Comparison of ENCODE assay signal across 10 cellular contexts in the genomic region with DNA sequence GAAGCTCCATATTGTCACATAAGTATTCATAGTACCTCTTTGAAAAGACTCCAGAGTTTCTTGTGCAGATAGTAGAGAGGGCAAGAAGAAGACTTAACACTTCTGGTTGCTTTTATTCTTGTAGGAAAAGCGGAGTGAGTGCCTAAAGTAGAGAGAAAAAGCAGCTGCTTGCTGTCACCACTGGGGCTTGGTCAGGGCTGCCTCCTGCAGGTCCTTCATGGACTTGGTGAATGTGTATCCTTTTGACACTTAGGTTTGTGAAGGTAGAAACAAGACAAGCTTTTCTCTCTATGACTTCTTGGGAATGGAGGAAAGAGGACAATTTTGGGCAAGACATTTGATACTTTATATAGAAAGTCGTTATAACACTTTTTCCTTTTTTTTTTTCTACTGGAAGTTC.
DNase-seq lines count a peak whose midpoint lies in the region; ATAC-seq, FAIRE-seq and TF ChIP-seq lines count a peak whose summit lies in the region.
"Had no signal": no experiment of that assay in that cellular context is flagged by ENCODE, and none has a peak within 500 bp of the region (broad histone marks: within the 10 kb centered on the region; RNA-seq: fewer than 3 reads in every experiment).

No MANE protein-coding gene starts in this region.

- no peak for TF ChIP-seq EP300 in GM12878 (IDR thresholded peaks at IDR 0.05; ENCODE audit: borderline replicate concordance in 1 of 2, control insufficient read depth in 1 of 2, low read depth in 2 of 2, low read length in 2 of 2)

- POLR2A ChIA-PET in GM10248 (lab: Yijun Ruan, JAX) (no interaction called here), GM12878 (lab: Charles Lee) (interaction anchor here (0.7 kb wide), 1 partner anchor 173 kb away, joined by 7 read pairs; no protein-coding TSS in a partner anchor)

- CTCF ChIA-PET in GM10248 (lab: Yijun Ruan, JAX): interaction anchor here (0.9 to 1.6 kb wide), 9 partner anchors 9 to 833 kb away, joined by 3 to 9 read pairs (median 4); no protein-coding TSS in a partner anchor
- CTCF ChIA-PET in GM12878 (lab: Yijun Ruan, JAX): interaction anchor here (0.9 to 2.4 kb wide), 6 partner anchors 103 to 834 kb away, joined by 3 to 10 read pairs (median 4); no protein-coding TSS in a partner anchor

- TF ChIP-seq CTCF in GM10248 (IDR thresholded peaks at IDR 0.05; ENCODE audit: control extremely low read depth, extremely low read depth, low read depth, missing control alignments) (peak; percentile 29), GM12878 (IDR thresholded peaks at IDR 0.05 in 2 of 3, conservative IDR thresholded peaks at IDR 0.05 in 1 of 3; ENCODE audit: control insufficient read depth in 2 of 3, extremely low read depth in 1 of 3, insufficient read depth in 1 of 3, low read depth in 3 of 3, low read length in 3 of 3) (peak; percentile 22 to 46 (median 25); a peak in 3 of 6 replicates), neural crest cell (conservative IDR thresholded peaks at IDR 0.05) (peak; percentile 46)

- H3K27me3 Mint-ChIP-seq in neural crest cell (ENCODE audit: low read depth): no peaks in the 10 kb centered on the region
- peaks cover 0 to 9% of the 10 kb centered on the region in 2 donors for H3K27me3 Mint-ChIP-seq in natural killer cell treated with Interleukin-12 subunit alpha and Interleukin-12 subunit beta and Interleukin-15 and Interleukin-18, amount 100 ng/mL, for 72 hours

- BruUV-seq in GM12878 (replicated peaks; lab: Mats Ljungman, UMichigan): no TSS peak

- peak; percentile 49 for ATAC-seq in HG02798 (IDR thresholded peaks at IDR 0.05; ENCODE audit: poor library complexity, unreplicated experiment)
- ATAC-seq in GM12878: peak; percentile 59; the same call in 2 of the 3 replicates
- no peak for ATAC-seq in natural killer cell treated with Interleukin-12 subunit alpha and Interleukin-12 subunit beta and Interleukin-15 and Interleukin-18, amount 100 ng/mL, for 72 hours
- ATAC-seq: stimulated activated naive CD8-positive, alpha-beta T cell treated with anti-CD3 and anti-CD28 coated beads, Interleukin-15, amount 100 ng/mL, for 72 hours had no signal

- TF ChIP-seq RAD21 in GM12878 (IDR thresholded peaks at IDR 0.05; ENCODE audit: insufficient read depth, low read depth, low read length): peak; percentile 59

- H2AFZ ChIP-seq in GM12878 (ENCODE audit: control insufficient read depth, low read depth, low read length): no peak overlapping the region

- H3K27me3 ChIP-seq in GM12878 (replicated peaks in 1 of 2; ENCODE audit: control insufficient read depth in 2 of 2, insufficient read depth in 2 of 2, low read length in 1 of 2): peaks cover 0 to 7% of the 10 kb centered on the region in 2 experiments; a peak in 1 of 4 replicates

- no peaks in the 10 kb centered on the region for H3K9me3 Mint-ChIP-seq in neural crest cell
- H3K9me3 Mint-ChIP-seq in natural killer cell treated with Interleukin-12 subunit alpha and Interleukin-12 subunit beta and Interleukin-15 and Interleukin-18, amount 100 ng/mL, for 72 hours: no peaks in the 10 kb centered on the region
- H3K9me3 Mint-ChIP-seq: stimulated activated naive CD8-positive, alpha-beta T cell treated with anti-CD3 and anti-CD28 coated beads, Interleukin-15, amount 100 ng/mL, for 72 hours had no signal

- H3K27ac Mint-ChIP-seq in neural crest cell (ENCODE audit: unreplicated experiment): no peak overlapping the region
- H3K27ac Mint-ChIP-seq in natural killer cell treated with Interleukin-12 subunit alpha and Interleukin-12 subunit beta and Interleukin-15 and Interleukin-18, amount 100 ng/mL, for 72 hours: no peak overlapping the region
- H3K27ac Mint-ChIP-seq: stimulated activated naive CD8-positive, alpha-beta T cell treated with anti-CD3 and anti-CD28 coated beads, Interleukin-15, amount 100 ng/mL, for 72 hours had no signal

- TF ChIP-seq POLR2A in GM12878 (IDR thresholded peaks at IDR 0.05; ENCODE audit: low read depth, low read length): no peak

- intact Hi-C loops in GM12878 (cut with micrococcal nuclease; ENCODE audit: unreplicated experiment): loop anchor here (1.0 to 5.0 kb wide), 2 partner anchors 647 to 794 kb away; no protein-coding TSS in a partner anchor

- H3K4me1 Mint-ChIP-seq in neural crest cell: no peaks in the 10 kb centered on the region
- H3K4me1 Mint-ChIP-seq in natural killer cell treated with Interleukin-12 subunit alpha and Interleukin-12 subunit beta and Interleukin-15 and Interleukin-18, amount 100 ng/mL, for 72 hours (ENCODE audit: low read depth in 2 of 2): no peaks in the 10 kb centered on the region
- H3K4me1 Mint-ChIP-seq: stimulated activated naive CD8-positive, alpha-beta T cell treated with anti-CD3 and anti-CD28 coated beads, Interleukin-15, amount 100 ng/mL, for 72 hours had no signal

- H3K9ac ChIP-seq in GM12878 (ENCODE audit: control insufficient read depth, insufficient read depth, low read length): no peak overlapping the region

- H3K9me3 ChIP-seq in GM12878 (replicated peaks; ENCODE audit: control insufficient read depth, insufficient read depth, low read length): no peaks in the 10 kb centered on the region

- no peak overlapping the region for H3K4me3 ChIP-seq in GM12878

- RAD21 ChIA-PET in GM12878 (lab: Charles Lee; ENCODE audit: unreplicated experiment): interaction anchor here (1.2 to 1.3 kb wide), 3 partner anchors 645 to 796 kb away, joined by 3 to 7 read pairs (median 3); no protein-coding TSS in a partner anchor

- in situ Hi-C loops in GM12878 (cut with MboI): no loop called here

- no peak overlapping the region for H3K4me3 Mint-ChIP-seq in neural crest cell
- no peak overlapping the region for H3K4me3 Mint-ChIP-seq in natural killer cell treated with Interleukin-12 subunit alpha and Interleukin-12 subunit beta and Interleukin-15 and Interleukin-18, amount 100 ng/mL, for 72 hours
- H3K4me3 Mint-ChIP-seq: stimulated activated naive CD8-positive, alpha-beta T cell treated with anti-CD3 and anti-CD28 coated beads, Interleukin-15, amount 100 ng/mL, for 72 hours had no signal

- WGBS in GM12878 (ENCODE audit: insufficient coverage, insufficient replicate concordance, low lambda C conversion rate, missing lambda C conversion rate): 14% methylated on average over 2 of the region's 2 CpGs

- H4K20me1 ChIP-seq in GM12878 (ENCODE audit: control insufficient read depth, insufficient read depth): no peaks in the 10 kb centered on the region

- peak; percentile 13 for FAIRE-seq in GM12878 (lab: Jason Lieb, UNC)
- FAIRE-seq: islet of Langerhans had no signal

- no peaks in the 10 kb centered on the region for H3K4me1 ChIP-seq in GM12878 (ENCODE audit: control insufficient read depth, insufficient read depth, low read length)

- H3K36me3 Mint-ChIP-seq in neural crest cell (ENCODE audit: low read depth): no peaks in the 10 kb centered on the region
- H3K36me3 Mint-ChIP-seq in natural killer cell treated with Interleukin-12 subunit alpha and Interleukin-12 subunit beta and Interleukin-15 and Interleukin-18, amount 100 ng/mL, for 72 hours: no peaks in the 10 kb centered on the region

- no peak overlapping the region for H3K27ac ChIP-seq in GM12878 (ENCODE audit: control insufficient read depth, insufficient read depth)

- SMC1A ChIA-PET in GM12878 (lab: Charles Lee; ENCODE audit: uncharacterized antibody, unreplicated experiment): interaction anchor here (0.8 to 1.8 kb wide), 4 partner anchors 14 to 793 kb away, joined by 3 to 6 read pairs (median 4); no protein-coding TSS in a partner anchor

- DNase-seq in GM10248 (ENCODE audit: extremely low spot score): no peak
- no peak for DNase-seq in GM12878 (ENCODE audit: low read depth, low spot score)
- no peak for DNase-seq in neural crest cell (ENCODE audit: low read depth, low spot score)
- no peak for DNase-seq in NCI-H345 (lab: John Stamatoyannopoulos, UW)
- DNase-seq in natural killer cell treated with Interleukin-12 subunit alpha and Interleukin-12 subunit beta and Interleukin-15 and Interleukin-18, amount 100 ng/mL, for 72 hours (ENCODE audit: low spot score): no peak
- no peak for DNase-seq in NCI-H2196 treated with DMSO at 0.1 percent for 48 hours (lab: John Stamatoyannopoulos, UW; ENCODE audit: unreplicated experiment)
- DNase-seq: NCI-H1048; stimulated activated naive CD8-positive, alpha-beta T cell treated with anti-CD3 and anti-CD28 coated beads, Interleukin-15, amount 100 ng/mL, for 72 hours had no signal

- H3K4me2 ChIP-seq in GM12878 (ENCODE audit: control insufficient read depth, insufficient read depth): no peak overlapping the region

- H3K79me2 ChIP-seq in GM12878 (ENCODE audit: control insufficient read depth, insufficient read depth, low read length): no peaks in the 10 kb centered on the region

- no peaks in the 10 kb centered on the region for H3K36me3 ChIP-seq in GM12878 (ENCODE audit: control insufficient read depth in 2 of 2, insufficient read depth in 2 of 2, low read length in 1 of 2)

TF ChIP-seq in GM12878, 131 proteins besides CTCF, POLR2A, EP300 and RAD21:
- TF ChIP-seq SMC3 (IDR thresholded peaks at IDR 0.05; ENCODE audit: borderline replicate concordance, low read length) (peak; percentile 26; the same call in 1 of the 2 replicates), PKNOX1 (IDR thresholded peaks at IDR 0.05) (no peak), TCF3 (IDR thresholded peaks at IDR 0.05; ENCODE audit: borderline replicate concordance, insufficient read depth, low read depth, low read length) (no peak)

Comparison
In these comparisons a context has a peak if more than half of its experiments do, and no peak if none do; other contexts are left out.
1. ATAC-seq: peak in HG02798 (single experiment) and GM12878 (single experiment); none in natural killer cell treated with Interleukin-12 subunit alpha and Interleukin-12 subunit beta and Interleukin-15 and Interleukin-18, amount 100 ng/mL, for 72 hours (0 of 2).
2. Peak in every context shown above with its lines, with median percentiles within 50 percentile points of each other: CTCF ChIP-seq.